ENCODE assay signal across 20 cellular contexts in the genomic region with DNA sequence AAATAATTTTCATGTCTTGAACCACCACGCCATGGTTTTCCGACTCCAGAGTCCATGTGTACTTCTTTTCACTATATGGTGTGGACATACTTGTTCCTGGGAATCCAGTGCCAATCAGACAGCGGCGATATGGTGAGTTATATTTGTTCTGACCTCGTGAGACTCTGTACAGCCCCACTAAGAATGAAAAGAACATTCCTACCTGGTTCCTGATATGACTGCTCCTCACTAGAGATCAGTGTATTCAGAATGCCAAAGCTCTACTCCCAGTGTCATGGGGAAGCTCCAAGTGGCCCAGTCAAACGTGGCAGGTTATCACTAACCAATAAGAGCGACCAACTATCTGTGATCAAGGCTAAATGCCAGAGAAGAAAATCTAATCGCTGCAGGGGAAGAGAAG.
"Had no signal": no experiment of that assay in that cellular context is flagged by ENCODE, and none has a peak within 500 bp of the region (broad histone marks: within the 10 kb centered on the region; RNA-seq: fewer than 3 reads in every experiment).

No MANE protein-coding gene starts in this region.

- H3K9me3 ChIP-seq: SK-N-SH had no signal

- DNase-seq: IMR-90, Karpas-422, KG1, MM.1S, NCI-H1092 treated with DMSO at 0.1 percent for 48 hours, NCI-H1436, NCI-H187, NCI-H2029, NCI-H2081 treated with DMSO at 0.1 percent for 48 hours, NCI-H2171, NCI-H226, NCI-H446, NCI-H510A, NCI-H524 treated with DMSO at 0.1 percent for 48 hours, NCI-H69, NCI-H774, SHP77, SK-N-SH had no signal

- ATAC-seq: HepG2, Panc1 had no signal
